13 cellular contexts compared by ENCODE assay signal in the genomic region with DNA sequence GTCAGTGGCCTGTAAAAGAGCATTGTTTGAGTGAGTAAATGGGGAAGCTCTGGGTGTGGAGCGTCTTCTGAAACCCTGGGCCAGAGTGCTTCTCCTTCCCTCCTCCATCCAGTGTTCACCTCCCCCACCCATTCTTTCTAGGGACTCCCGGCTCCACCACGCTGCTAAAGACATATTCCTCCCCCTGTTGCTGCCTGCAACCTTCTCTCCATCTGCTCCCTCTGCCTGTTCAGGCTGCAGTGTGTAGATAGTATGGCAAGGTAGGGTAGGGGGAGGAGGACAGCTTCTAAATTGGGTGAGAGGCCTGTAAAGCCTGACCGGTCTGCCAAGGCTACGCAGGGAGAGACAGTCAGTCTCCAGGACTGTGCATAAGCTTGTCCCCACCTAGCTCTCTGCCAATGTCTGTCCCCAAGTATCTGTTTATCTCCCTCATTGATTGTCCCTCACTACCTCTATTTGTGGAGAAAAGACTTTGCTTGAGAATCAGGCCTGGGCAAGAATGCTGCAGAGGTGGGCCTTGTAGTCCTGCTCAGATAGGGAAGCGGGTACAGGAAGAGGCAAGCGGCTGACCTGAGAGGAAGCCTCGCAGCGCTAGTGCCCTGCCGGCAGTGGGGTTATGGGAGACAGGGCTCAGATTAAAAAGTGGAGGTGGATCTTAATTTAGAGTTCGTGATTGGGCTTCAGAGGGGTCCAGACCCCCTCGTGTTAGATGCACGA. TPM values are rescaled to one million over a fixed set of nuclear protein-coding genes. Genes with fewer than 3 reads are reported as not detected.
DNase-seq lines count a peak whose midpoint lies in the region; ATAC-seq and TF ChIP-seq lines count a peak whose summit lies in the region.
"Had no signal": no experiment of that assay in that cellular context is flagged by ENCODE, and none has a peak within 500 bp of the region (broad histone marks: within the 10 kb centered on the region; RNA-seq: fewer than 3 reads in every experiment).

No MANE protein-coding gene starts in this region.

- TF ChIP-seq CTCF in WERI-Rb-1 (IDR thresholded peaks at IDR 0.05; ENCODE audit: low read depth, low read length) = no peak
- no peak for TF ChIP-seq CTCF in mesothelial cell of epicardium (IDR thresholded peaks at IDR 0.05; ENCODE audit: unreplicated experiment)
- no peak for TF ChIP-seq CTCF in esophagus squamous epithelium (IDR thresholded peaks at IDR 0.05)

- H3K36me3 Mint-ChIP-seq in mesothelial cell of epicardium = no peaks in the 10 kb centered on the region

- H3K27me3 ChIP-seq in BLaER1 treated with 17β-estradiol and CSF1 and Interleukin-3, amounts not matched to agents 10 nM and 100 nM = peaks cover 26 to 52% (median 48%) of the 10 kb centered on the region in 11 experiments
- H3K27me3 ChIP-seq in WERI-Rb-1 (ENCODE audit: insufficient read depth, low read depth, severe bottlenecking) (peaks cover 8% of the 10 kb centered on the region), esophagus squamous epithelium (peaks cover 7 to 92% (median 17%) of the 10 kb centered on the region in 4 donors)
- H3K27me3 ChIP-seq: testis had no signal

- peaks cover 94% of the 10 kb centered on the region for H3K27me3 Mint-ChIP-seq in mesothelial cell of epicardium (ENCODE audit: low read depth)

- H3K4me2 ChIP-seq in BLaER1 treated with 17β-estradiol and CSF1 and Interleukin-3, amounts not matched to agents 10 nM and 100 nM = peak overlapping the region; percentile 88 to 98 (median 96)

- peak overlapping the region in 4 of 11 experiments; percentile 48 to 68 (median 58); a peak in 5 of 22 replicates for H3K9ac ChIP-seq in BLaER1 treated with 17β-estradiol and CSF1 and Interleukin-3, amounts not matched to agents 10 nM and 100 nM

- no peak for TF ChIP-seq POLR2A in esophagus squamous epithelium (IDR thresholded peaks at IDR 0.05)

- no peaks in the 10 kb centered on the region for H3K9me3 Mint-ChIP-seq in mesothelial cell of epicardium
- H3K9me3 Mint-ChIP-seq: activated naive CD4-positive, alpha-beta T cell treated with anti-CD3 and anti-CD28 coated beads for 36 hours had no signal

- intact Hi-C loops in esophagus squamous epithelium (cut with DNase I) = no loop called here

- peaks cover 12 to 30% (median 25%) of the 10 kb centered on the region in 10 experiments for H3K4me1 ChIP-seq in BLaER1 treated with 17β-estradiol and CSF1 and Interleukin-3, amounts not matched to agents 10 nM and 100 nM
- H3K4me1 ChIP-seq in esophagus squamous epithelium = peaks cover 5 to 17% (median 11%) of the 10 kb centered on the region in 3 donors

- peak overlapping the region in 2 of 11 experiments; percentile 30 to 63; a peak in 2 of 22 replicates for H3K27ac ChIP-seq in BLaER1 treated with 17β-estradiol and CSF1 and Interleukin-3, amounts not matched to agents 10 nM and 100 nM
- H3K27ac ChIP-seq in WERI-Rb-1 (peak overlapping the region; percentile 25; the same call in 1 of the 2 replicates), esophagus squamous epithelium (no peak overlapping the region)
- H3K27ac ChIP-seq: testis had no signal

- H3K4me3 Mint-ChIP-seq in mesothelial cell of epicardium = peak overlapping the region; percentile 65
- H3K4me3 Mint-ChIP-seq: activated naive CD4-positive, alpha-beta T cell treated with anti-CD3 and anti-CD28 coated beads for 36 hours had no signal

- ATAC-seq in GM19397 (IDR thresholded peaks at IDR 0.05; ENCODE audit: unreplicated experiment) = no peak
- ATAC-seq: Panc1 had no signal

- no peaks in the 10 kb centered on the region for H3K36me3 ChIP-seq in BLaER1 treated with 17β-estradiol and CSF1 and Interleukin-3, amounts not matched to agents 10 nM and 100 nM
- H3K36me3 ChIP-seq in WERI-Rb-1 (no peaks in the 10 kb centered on the region), esophagus squamous epithelium (no peaks in the 10 kb centered on the region)

- no peaks in the 10 kb centered on the region for H3K9me3 ChIP-seq in BLaER1 treated with 17β-estradiol and CSF1 and Interleukin-3, amounts not matched to agents 10 nM and 100 nM (replicated peaks in 1 of 11)
- no peaks in the 10 kb centered on the region for H3K9me3 ChIP-seq in WERI-Rb-1 (ENCODE audit: severe bottlenecking)
- no peaks in the 10 kb centered on the region for H3K9me3 ChIP-seq in esophagus squamous epithelium
- H3K9me3 ChIP-seq: testis had no signal

- WGBS in esophagus squamous epithelium, 2 donors = 42 to 58% methylated on average over 9 to 12 of the region's 13 CpGs

- H3K4me3 ChIP-seq in BLaER1 treated with 17β-estradiol and CSF1 and Interleukin-3, amounts not matched to agents 10 nM and 100 nM = peak overlapping the region in 6 of 10 experiments; percentile 58 to 72 (median 62); a peak in 10 of 20 replicates
- H3K4me3 ChIP-seq in WERI-Rb-1 (ENCODE audit: low read depth, low read length) (peak overlapping the region; percentile 79), esophagus squamous epithelium (no peak overlapping the region)

- H3K4me1 Mint-ChIP-seq in mesothelial cell of epicardium = peaks cover 6% of the 10 kb centered on the region

- H3K27ac Mint-ChIP-seq in mesothelial cell of epicardium = no peak overlapping the region
- H3K27ac Mint-ChIP-seq: activated naive CD4-positive, alpha-beta T cell treated with anti-CD3 and anti-CD28 coated beads for 36 hours had no signal

- DNase-seq in KG1 (lab: John Stamatoyannopoulos, UW) (peak; percentile 12), WERI-Rb-1 (peak; percentile 28), mesothelial cell of epicardium (ENCODE audit: low spot score in 2 of 2, unreplicated experiment in 2 of 2) (no peak), EL (no peak), GF-D8 (lab: John Stamatoyannopoulos, UW) (no peak), esophagus squamous epithelium (lab: John Stamatoyannopoulos, UW) (no peak)
- DNase-seq: activated CD4-positive, alpha-beta T cell treated with anti-CD3 and anti-CD28 coated beads for 1 hour; activated naive CD4-positive, alpha-beta T cell treated with anti-CD3 and anti-CD28 coated beads for 36 hours; IMR-90 had no signal

- H4K20me1 ChIP-seq in BLaER1 treated with 17β-estradiol and CSF1 and Interleukin-3, amounts not matched to agents 10 nM and 100 nM = peaks cover 0 to 25% (median 15%) of the 10 kb centered on the region in 11 experiments; a peak in 9 of 22 replicates

RNA-seq across cellular contexts. Expression of a gene that starts 0.9 kb away (rescaled TPM):
- total RNA-seq in mesothelial cell of epicardium = 0.07 to 0.18 TPM (median 0.16 TPM) in 3 replicates
- total RNA-seq in esophagus squamous epithelium = under 1 TPM in 1 of 4 donors, not detected in 3; under 0.01 TPM
- total RNA-seq: activated naive CD4-positive, alpha-beta T cell treated with anti-CD3 and anti-CD28 coated beads for 36 hours; IMR-90 had no signal

Comparison
In these comparisons a context has a peak if more than half of its experiments do, and no peak if none do; other contexts are left out.
1. H3K4me3 ChIP-seq: peak in BLaER1 treated with 17β-estradiol and CSF1 and Interleukin-3, amounts not matched to agents 10 nM and 100 nM (6 of 10) and WERI-Rb-1 (single experiment); none in esophagus squamous epithelium (0 of 4).
2. DNase-seq: peak in KG1 (single experiment) and WERI-Rb-1 (single experiment); none in mesothelial cell of epicardium (0 of 2), EL (single experiment), GF-D8 (single experiment) and esophagus squamous epithelium (single experiment).